ENCODE assay signal across 19 cellular contexts in the genomic region with DNA sequence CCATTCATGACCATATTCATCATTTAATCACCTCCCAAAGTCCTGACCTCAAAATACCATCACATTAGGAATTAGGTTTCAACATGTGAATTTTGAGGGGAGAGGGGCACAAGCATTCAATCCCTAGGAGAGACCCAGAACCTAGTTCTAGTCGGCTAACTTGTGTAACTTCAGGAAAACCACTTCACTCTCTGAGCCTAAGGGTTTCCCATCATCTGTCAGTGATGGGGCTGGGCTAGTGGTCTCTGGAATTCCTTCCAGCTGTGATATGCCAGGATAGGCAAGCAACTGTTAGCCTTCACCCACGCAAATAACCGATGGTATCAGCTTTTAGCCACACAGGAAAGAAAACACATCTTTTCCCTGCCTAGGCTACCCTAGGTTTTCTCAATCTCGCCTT.
"Had no signal": no experiment of that assay in that cellular context is flagged by ENCODE, and none has a peak within 500 bp of the region (broad histone marks: within the 10 kb centered on the region; RNA-seq: fewer than 3 reads in every experiment).

No MANE protein-coding gene starts in this region.

- H3K4me3 ChIP-seq: colonic mucosa, esophagus squamous epithelium, gastroesophageal sphincter, left ventricle myocardium inferior, lower lobe of right lung, right atrium auricular region, smooth muscle cell, transverse colon had no signal

- ATAC-seq: gastroesophageal sphincter; left cardiac atrium; lower lobe of right lung; naive thymus-derived CD8-positive, alpha-beta T cell had no signal

- H3K27me3 ChIP-seq: colonic mucosa, esophagus squamous epithelium, gastroesophageal sphincter, right atrium auricular region, transverse colon had no signal

- H3K4me3 Mint-ChIP-seq: immature natural killer cell; naive thymus-derived CD8-positive, alpha-beta T cell; stimulated activated naive CD8-positive, alpha-beta T cell treated with anti-CD3 and anti-CD28 coated beads, Interleukin-15, Interleukin-2, amounts not matched to agents 100 ng/mL and 50 ng/mL, for 24 hours had no signal

- H3K4me1 Mint-ChIP-seq: immature natural killer cell had no signal

- DNase-seq: colonic mucosa; dermis blood vessel endothelial cell; esophagus squamous epithelium; foreskin fibroblast; glutamatergic neuron; immature natural killer cell; left cardiac atrium; left ventricle myocardium inferior; lower lobe of right lung; mesenchymal stem cell; naive thymus-derived CD8-positive, alpha-beta T cell; posterior cingulate gyrus; stimulated activated CD4-positive, alpha-beta T cell treated with anti-CD3 and anti-CD28 coated beads, Interleukin-2, amount 100 ng/mL, for 48 hours; transverse colon had no signal

- H3K4me1 ChIP-seq: colonic mucosa, esophagus squamous epithelium, gastroesophageal sphincter, left ventricle myocardium inferior, lower lobe of right lung, right atrium auricular region, transverse colon had no signal

- H3K9me3 ChIP-seq: colonic mucosa, esophagus squamous epithelium, left ventricle myocardium inferior, lower lobe of right lung, right atrium auricular region, transverse colon had no signal

- H3K27ac Mint-ChIP-seq: immature natural killer cell; naive thymus-derived CD8-positive, alpha-beta T cell; stimulated activated naive CD8-positive, alpha-beta T cell treated with anti-CD3 and anti-CD28 coated beads, Interleukin-15, Interleukin-2, amounts not matched to agents 100 ng/mL and 50 ng/mL, for 24 hours had no signal

- H3K27ac ChIP-seq: colonic mucosa, esophagus squamous epithelium, gastroesophageal sphincter, left ventricle myocardium inferior, lower lobe of right lung, right atrium auricular region, transverse colon had no signal

- FAIRE-seq: keratinocyte had no signal

- H3K36me3 ChIP-seq: colonic mucosa, esophagus squamous epithelium, gastroesophageal sphincter, left ventricle myocardium inferior, lower lobe of right lung, right atrium auricular region, transverse colon had no signal

- H3K9me3 Mint-ChIP-seq: stimulated activated naive CD8-positive, alpha-beta T cell treated with anti-CD3 and anti-CD28 coated beads, Interleukin-15, Interleukin-2, amounts not matched to agents 100 ng/mL and 50 ng/mL, for 24 hours had no signal

- H3K4me2 ChIP-seq: smooth muscle cell had no signal
